ENCODE assay signal across 8 cellular contexts in the genomic region with DNA sequence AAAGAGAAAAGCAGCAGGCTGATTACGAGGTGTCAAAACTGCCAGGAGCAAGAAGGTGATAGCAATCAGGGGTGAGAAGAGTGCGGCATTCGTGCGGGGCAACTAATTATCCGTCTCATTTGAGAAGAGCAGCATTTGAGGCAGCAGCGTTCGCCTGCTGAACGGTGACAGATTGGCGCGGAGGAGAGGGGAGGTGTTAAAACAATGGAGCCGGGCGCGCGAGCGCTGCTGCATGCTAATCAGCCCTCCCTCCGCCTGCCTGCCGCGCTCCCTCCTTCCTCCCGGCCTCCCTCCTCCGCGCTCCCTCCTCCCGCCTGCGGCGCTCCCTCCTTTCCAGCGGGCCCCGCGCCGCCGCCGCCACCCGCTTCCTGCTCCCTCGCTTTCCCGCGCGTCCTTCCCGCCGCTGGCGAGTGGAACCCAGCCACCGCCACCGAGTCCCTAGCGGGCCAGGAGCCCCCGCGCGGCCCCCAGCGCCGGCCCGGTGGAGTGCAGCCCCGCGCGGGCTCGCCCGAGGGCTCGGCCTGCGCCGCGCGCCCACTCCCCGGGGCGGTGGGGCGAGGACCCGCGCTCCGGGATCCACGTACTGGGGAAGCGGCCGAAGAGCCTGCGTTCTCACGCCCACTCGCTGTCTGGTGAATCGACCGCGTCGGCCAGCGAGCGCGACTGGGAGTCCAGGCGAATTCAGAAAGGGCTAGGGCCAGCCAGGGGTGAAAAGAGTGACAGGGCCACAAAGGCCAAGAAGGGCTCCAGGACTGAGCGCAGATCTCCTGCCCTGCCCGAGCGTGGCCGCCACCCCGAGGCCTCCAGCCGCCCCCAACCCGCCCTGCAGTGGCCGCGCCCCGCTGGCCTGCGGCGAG.
DNase-seq lines count a peak whose midpoint lies in the region; ATAC-seq and TF ChIP-seq lines count a peak whose summit lies in the region.

No MANE protein-coding gene starts in this region.

- DNase-seq in G401 (ENCODE audit: low spot score) (peak; percentile 84), H9 (peak; percentile 89), NCI-H2029 treated with DMSO at 0.1 percent for 48 hours (lab: John Stamatoyannopoulos, UW) (peak; percentile 51), lower lobe of right lung (peak; percentile 72), RKO (ENCODE audit: low spot score) (no peak)
- DNase-seq in activated CD8-positive, alpha-beta memory T cell treated with anti-CD3 and anti-CD28 coated beads, Interleukin-2, amount 10 ng/mL, durations not matched to agents 7 days and 5 days: peak; percentile 72
- peak; percentile 26 for DNase-seq in effector CD8-positive, alpha-beta T cell (lab: John Stamatoyannopoulos, UW)
- DNase-seq in stimulated activated CD4-positive, alpha-beta T cell treated with anti-CD3 and anti-CD28 coated beads, Interleukin-4, amount 100 ng/mL, for 24 hours: peak; percentile 63

- H3K4me1 ChIP-seq in H9 (ENCODE audit: insufficient read depth, low read length) (peaks cover under 1% of the 10 kb centered on the region; the same call in 1 of the 2 replicates), lower lobe of right lung (peaks cover 8% of the 10 kb centered on the region)

- peak overlapping the region; percentile 72 to 90 for H3K4me3 Mint-ChIP-seq in H9
- peak overlapping the region; percentile 84 for H3K4me3 Mint-ChIP-seq in activated CD8-positive, alpha-beta memory T cell treated with anti-CD3 and anti-CD28 coated beads, Interleukin-2, amount 10 ng/mL, durations not matched to agents 7 days and 5 days

- no peaks in the 10 kb centered on the region; the same call in 1 of the 2 replicates for H3K27me3 ChIP-seq in H9 (ENCODE audit: insufficient read depth, low read length)
- H3K27me3 ChIP-seq in lower lobe of right lung (ENCODE audit: low read depth): no peaks in the 10 kb centered on the region

- H4K20me1 ChIP-seq in H9 (ENCODE audit: control insufficient read depth, insufficient read depth, insufficient read length): no peaks in the 10 kb centered on the region

- in situ Hi-C loops in G401 (cut with HindIII; ENCODE audit: low sequenced_read_pairs): no loop called here

- TF ChIP-seq CTCF in H9 (conservative IDR thresholded peaks at IDR 0.05): no peak
- no peak for TF ChIP-seq CTCF in lower lobe of right lung (IDR thresholded peaks at IDR 0.05)

- no peak overlapping the region for H3K4ac ChIP-seq in H9 (ENCODE audit: low read depth, low read length)

- peaks cover 23 to 27% of the 10 kb centered on the region in 2 experiments for H3K4me1 Mint-ChIP-seq in H9
- H3K4me1 Mint-ChIP-seq in activated CD8-positive, alpha-beta memory T cell treated with anti-CD3 and anti-CD28 coated beads, Interleukin-2, amount 10 ng/mL, durations not matched to agents 7 days and 5 days: peaks cover 39% of the 10 kb centered on the region

- no peak overlapping the region for H2BK15ac ChIP-seq in H9 (ENCODE audit: low read depth, low read length)

- H3T11ph ChIP-seq in H9 (ENCODE audit: low read length): no peak overlapping the region

- no peak overlapping the region for H2BK12ac ChIP-seq in H9 (ENCODE audit: insufficient read length, low read depth, low read length)

- peaks cover 10% of the 10 kb centered on the region for H3K36me3 ChIP-seq in lower lobe of right lung

- H3K4me2 ChIP-seq in H9 (ENCODE audit: insufficient read depth, insufficient read length, low read length): peak overlapping the region; percentile 32

- no peaks in the 10 kb centered on the region for H3K9me3 ChIP-seq in H9 (ENCODE audit: control insufficient read depth, low read depth, low read length)
- H3K9me3 ChIP-seq in lower lobe of right lung: no peaks in the 10 kb centered on the region

- CTCF ChIA-PET in activated CD8-positive, alpha-beta memory T cell treated with anti-CD3 and anti-CD28 coated beads, Interleukin-2, amount 10 ng/mL, durations not matched to agents 7 days and 5 days (lab: Charles Lee): interaction anchor here (1.3 to 1.9 kb wide), 4 partner anchors 11 to 25 kb away, joined by 4 to 8 read pairs (median 7); no protein-coding TSS in a partner anchor

- H3K9me3 Mint-ChIP-seq in H9: no peaks in the 10 kb centered on the region; a peak in 1 of 5 replicates
- H3K9me3 Mint-ChIP-seq in activated CD8-positive, alpha-beta memory T cell treated with anti-CD3 and anti-CD28 coated beads, Interleukin-2, amount 10 ng/mL, durations not matched to agents 7 days and 5 days (ENCODE audit: low read depth): no peaks in the 10 kb centered on the region

- no CpG with 5 or more reads among the region's 89 CpGs for WGBS in H9 (ENCODE audit: extremely low coverage, insufficient read length, low lambda C conversion rate)

- H4K5ac ChIP-seq in H9 (ENCODE audit: insufficient read length, low read depth, low read length): no peak overlapping the region

- H3K14ac ChIP-seq in H9 (ENCODE audit: insufficient read depth, low read length): peak overlapping the region; percentile 60; the same call in 1 of the 2 replicates

- peaks cover 24% of the 10 kb centered on the region for H3K23me2 ChIP-seq in H9 (ENCODE audit: insufficient read length, low read depth, low read length, poor library complexity, severe bottlenecking)

- H3K4me3 ChIP-seq in lower lobe of right lung: peak overlapping the region; percentile 67

- no peak overlapping the region for H3K18ac ChIP-seq in H9 (ENCODE audit: insufficient read length, low read depth, low read length)

- H2BK120ac ChIP-seq in H9 (ENCODE audit: low read depth, low read length, poor library complexity, severe bottlenecking): no peak overlapping the region

- H2AK5ac ChIP-seq in H9 (ENCODE audit: insufficient read length, low read length): no peak overlapping the region

- H3K79me2 ChIP-seq in H9 (ENCODE audit: insufficient read depth, low read length): no peaks in the 10 kb centered on the region

- H3K79me1 ChIP-seq in H9 (ENCODE audit: insufficient read depth, low read depth, low read length, poor library complexity, severe bottlenecking): no peaks in the 10 kb centered on the region

- H3K27ac ChIP-seq in H9 (ENCODE audit: insufficient read length, low read depth, low read length) (no peak overlapping the region), lower lobe of right lung (peak overlapping the region; percentile 26)

- H3K23ac ChIP-seq in H9 (ENCODE audit: insufficient read length, low read depth, low read length): no peak overlapping the region

- no peak overlapping the region for H3K9ac ChIP-seq in H9 (ENCODE audit: extremely low read depth, insufficient read length, low read length)

- peaks cover 54% of the 10 kb centered on the region for H3K27me3 Mint-ChIP-seq in H9 (ENCODE audit: low read depth)
- H3K27me3 Mint-ChIP-seq in activated CD8-positive, alpha-beta memory T cell treated with anti-CD3 and anti-CD28 coated beads, Interleukin-2, amount 10 ng/mL, durations not matched to agents 7 days and 5 days: peaks cover 2% of the 10 kb centered on the region

- H2AFZ ChIP-seq in H9 (ENCODE audit: low read length): no peak overlapping the region

- peak; percentile 75 for ATAC-seq in activated CD8-positive, alpha-beta memory T cell treated with anti-CD3 and anti-CD28 coated beads, Interleukin-2, amount 10 ng/mL, durations not matched to agents 7 days and 5 days
- peak; percentile 78 to 89 for ATAC-seq in lower lobe of right lung

- H4K8ac ChIP-seq in H9 (replicated peaks; ENCODE audit: insufficient read length, low read depth, low read length): no peak overlapping the region

- H3K27ac Mint-ChIP-seq in H9: peak overlapping the region in 1 of 3 experiments; percentile 56; a peak in 1 of 7 replicates
- H3K27ac Mint-ChIP-seq in activated CD8-positive, alpha-beta memory T cell treated with anti-CD3 and anti-CD28 coated beads, Interleukin-2, amount 10 ng/mL, durations not matched to agents 7 days and 5 days: peak overlapping the region; percentile 57

- no peak overlapping the region for H3K56ac ChIP-seq in H9 (ENCODE audit: insufficient read length, low read depth, low read length)

- no peak overlapping the region for H4K91ac ChIP-seq in H9 (ENCODE audit: insufficient read length, low read depth, low read length)

- H2BK5ac ChIP-seq in H9 (ENCODE audit: insufficient read length, low read length): no peak overlapping the region

- intact Hi-C loops in lower lobe of right lung (cut with DNase I): no loop called here

- H3K36me3 Mint-ChIP-seq in H9 (ENCODE audit: insufficient read depth in 1 of 3, low read depth in 3 of 3): no peaks in the 10 kb centered on the region; a peak in 1 of 7 replicates
- peaks cover 15% of the 10 kb centered on the region for H3K36me3 Mint-ChIP-seq in activated CD8-positive, alpha-beta memory T cell treated with anti-CD3 and anti-CD28 coated beads, Interleukin-2, amount 10 ng/mL, durations not matched to agents 7 days and 5 days

- H2BK20ac ChIP-seq in H9 (ENCODE audit: low read depth, low read length, poor library complexity, severe bottlenecking): no peak overlapping the region
